In the genomic region with DNA sequence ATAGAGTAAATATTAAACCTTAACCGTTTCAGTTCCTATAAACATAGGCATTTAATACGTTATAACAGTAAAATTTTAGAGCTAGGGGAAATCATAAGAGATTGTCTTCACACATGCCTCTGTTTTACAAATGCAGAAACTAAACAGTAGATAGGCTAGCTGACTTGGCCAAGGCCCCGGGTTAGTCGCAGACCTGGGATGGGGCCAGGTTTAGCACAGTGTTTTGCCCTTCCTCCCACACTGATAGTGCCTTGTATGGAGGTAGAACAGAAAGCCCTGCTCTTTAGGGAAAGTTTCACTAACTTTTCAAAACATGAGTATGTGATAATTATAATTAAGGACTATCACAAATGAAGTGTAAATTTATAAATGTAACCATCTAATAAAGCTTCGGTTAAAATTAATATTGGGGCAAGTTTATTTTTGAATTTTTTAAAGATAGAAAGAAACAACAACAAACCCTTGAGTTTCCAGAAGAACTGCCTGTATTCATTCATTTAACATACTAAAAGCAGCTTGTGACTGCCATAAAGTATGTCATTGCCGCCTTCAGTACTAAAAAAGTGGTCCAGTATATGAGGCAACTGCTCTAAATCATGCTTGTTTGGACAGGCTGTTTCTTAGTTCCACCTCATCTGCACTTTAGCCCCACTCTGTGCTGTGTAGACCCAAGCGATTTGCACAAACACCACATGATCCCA, we compare ENCODE assay signal across 10 cellular contexts.
A peak's percentile ranks its signal among the peaks of the same experiment; 100 is the strongest.
DNase-seq lines count a peak whose midpoint lies in the region; ATAC-seq and TF ChIP-seq lines count a peak whose summit lies in the region.
"Had no signal": no experiment of that assay in that cellular context is flagged by ENCODE, and none has a peak within 500 bp of the region (broad histone marks: within the 10 kb centered on the region; RNA-seq: fewer than 3 reads in every experiment).

No MANE protein-coding gene starts in this region.

- no peaks in the 10 kb centered on the region for H3K9me3 ChIP-seq in mucosa of stomach (ENCODE audit: control insufficient read depth, low read length)

- H3K9ac ChIP-seq in mucosa of stomach (ENCODE audit: low read length) = peak overlapping the region; percentile 33

- no peak overlapping the region for H3K4me3 ChIP-seq in AG10803 (ENCODE audit: low read length)
- no peak overlapping the region for H3K4me3 ChIP-seq in mucosa of stomach (ENCODE audit: low read length)

- TF ChIP-seq CTCF in AG10803 (conservative IDR thresholded peaks at IDR 0.05; ENCODE audit: low read length) = no peak

- peaks cover 9% of the 10 kb centered on the region for H3K4me1 ChIP-seq in mucosa of stomach (ENCODE audit: control insufficient read depth, insufficient read depth, low read length)

- no peaks in the 10 kb centered on the region for H3K27me3 ChIP-seq in mucosa of stomach (ENCODE audit: control insufficient read depth, insufficient read depth, low read length)

- DNase-seq in AG10803 (ENCODE audit: low read depth) (peak; percentile 4), activated T-cell treated with anti-CD3 and anti-CD28 coated beads for 4 hours (no peak), NCI-H1105 treated with DMSO at 0.1 percent for 48 hours (lab: John Stamatoyannopoulos, UW) (no peak)
- DNase-seq: AML-193, NCI-H345 had no signal

- H3K36me3 ChIP-seq in mucosa of stomach (ENCODE audit: control insufficient read depth, insufficient read depth, low read length) = no peaks in the 10 kb centered on the region

- peak; percentile 30 for ATAC-seq in HG02884 (IDR thresholded peaks at IDR 0.05; ENCODE audit: unreplicated experiment)
- peak; percentile 89 for ATAC-seq in esophagus mucosa
- no peak for ATAC-seq in HG03565 (IDR thresholded peaks at IDR 0.05; ENCODE audit: unreplicated experiment)
- no peak for ATAC-seq in GM18517 (IDR thresholded peaks at IDR 0.05; ENCODE audit: unreplicated experiment)

Comparison
In these comparisons a context has a peak if more than half of its experiments do, and no peak if none do; other contexts are left out.
1. ATAC-seq: peak in HG02884 (single experiment) and esophagus mucosa (single experiment); none in HG03565 (single experiment) and GM18517 (single experiment).